Comparison of ENCODE assay signal across 1 cellular context in the genomic region with DNA sequence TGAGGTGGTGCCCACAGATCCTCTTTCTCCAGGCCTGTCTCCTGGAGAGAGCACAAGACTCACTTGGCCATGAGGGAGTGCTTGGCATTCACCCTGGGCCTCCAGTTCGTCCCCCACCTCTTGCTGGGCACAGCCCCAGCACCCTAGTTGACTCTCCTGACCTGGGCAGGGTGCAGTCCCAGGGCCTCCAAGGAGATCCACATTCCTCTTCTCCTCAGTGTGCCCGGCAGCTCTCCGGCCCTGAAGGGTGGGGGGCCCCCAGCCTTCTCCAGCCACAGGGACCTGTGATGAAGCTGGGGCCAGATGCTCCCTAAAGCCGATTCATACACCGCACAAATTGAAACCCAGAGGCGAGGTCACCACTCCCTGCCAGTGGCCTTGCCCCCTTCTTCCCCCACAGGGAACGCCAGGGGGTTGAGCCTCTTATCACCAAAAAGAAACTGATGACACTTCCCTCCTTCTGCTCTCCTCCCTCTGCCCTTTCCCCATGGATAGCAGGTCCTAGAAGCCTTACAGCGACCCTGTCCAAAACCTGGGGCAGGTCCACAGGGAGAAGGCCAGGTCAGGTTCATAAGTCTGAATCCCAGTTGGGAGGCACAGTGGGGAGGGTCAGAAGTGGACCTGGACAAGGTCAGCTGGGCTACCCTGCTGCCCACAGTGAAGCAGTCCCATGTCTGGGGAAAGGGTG.
TF ChIP-seq lines count a peak whose summit lies in the region.

No MANE protein-coding gene starts in this region.

TF ChIP-seq in HEK293, 187 proteins besides CTCF, POLR2A, EP300 and RAD21 (continued from another document):
- TF ChIP-seq, protein P1, sequence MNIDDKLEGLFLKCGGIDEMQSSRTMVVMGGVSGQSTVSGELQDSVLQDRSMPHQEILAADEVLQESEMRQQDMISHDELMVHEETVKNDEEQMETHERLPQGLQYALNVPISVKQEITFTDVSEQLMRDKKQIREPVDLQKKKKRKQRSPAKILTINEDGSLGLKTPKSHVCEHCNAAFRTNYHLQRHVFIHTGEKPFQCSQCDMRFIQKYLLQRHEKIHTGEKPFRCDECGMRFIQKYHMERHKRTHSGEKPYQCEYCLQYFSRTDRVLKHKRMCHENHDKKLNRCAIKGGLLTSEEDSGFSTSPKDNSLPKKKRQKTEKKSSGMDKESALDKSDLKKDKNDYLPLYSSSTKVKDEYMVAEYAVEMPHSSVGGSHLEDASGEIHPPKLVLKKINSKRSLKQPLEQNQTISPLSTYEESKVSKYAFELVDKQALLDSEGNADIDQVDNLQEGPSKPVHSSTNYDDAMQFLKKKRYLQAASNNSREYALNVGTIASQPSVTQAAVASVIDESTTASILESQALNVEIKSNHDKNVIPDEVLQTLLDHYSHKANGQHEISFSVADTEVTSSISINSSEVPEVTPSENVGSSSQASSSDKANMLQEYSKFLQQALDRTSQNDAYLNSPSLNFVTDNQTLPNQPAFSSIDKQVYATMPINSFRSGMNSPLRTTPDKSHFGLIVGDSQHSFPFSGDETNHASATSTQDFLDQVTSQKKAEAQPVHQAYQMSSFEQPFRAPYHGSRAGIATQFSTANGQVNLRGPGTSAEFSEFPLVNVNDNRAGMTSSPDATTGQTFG (tag by site-specific recombination; IDR thresholded peaks at IDR 0.05; ENCODE audit: borderline replicate concordance) = no peak
- TF ChIP-seq ZNF785 (tag by site-specific recombination; IDR thresholded peaks at IDR 0.05) = no peak
- TF ChIP-seq ZNF571 (tag by site-specific recombination; IDR thresholded peaks at IDR 0.05) = no peak
- TF ChIP-seq, protein P2, sequence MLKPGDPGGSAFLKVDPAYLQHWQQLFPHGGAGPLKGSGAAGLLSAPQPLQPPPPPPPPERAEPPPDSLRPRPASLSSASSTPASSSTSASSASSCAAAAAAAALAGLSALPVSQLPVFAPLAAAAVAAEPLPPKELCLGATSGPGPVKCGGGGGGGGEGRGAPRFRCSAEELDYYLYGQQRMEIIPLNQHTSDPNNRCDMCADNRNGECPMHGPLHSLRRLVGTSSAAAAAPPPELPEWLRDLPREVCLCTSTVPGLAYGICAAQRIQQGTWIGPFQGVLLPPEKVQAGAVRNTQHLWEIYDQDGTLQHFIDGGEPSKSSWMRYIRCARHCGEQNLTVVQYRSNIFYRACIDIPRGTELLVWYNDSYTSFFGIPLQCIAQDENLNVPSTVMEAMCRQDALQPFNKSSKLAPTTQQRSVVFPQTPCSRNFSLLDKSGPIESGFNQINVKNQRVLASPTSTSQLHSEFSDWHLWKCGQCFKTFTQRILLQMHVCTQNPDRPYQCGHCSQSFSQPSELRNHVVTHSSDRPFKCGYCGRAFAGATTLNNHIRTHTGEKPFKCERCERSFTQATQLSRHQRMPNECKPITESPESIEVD (tag by site-specific recombination; IDR thresholded peaks at IDR 0.05) = no peak
- no peak for TF ChIP-seq ZNF837 (tag by site-specific recombination; IDR thresholded peaks at IDR 0.05)
- TF ChIP-seq ZNF514 (tag by site-specific recombination; IDR thresholded peaks at IDR 0.05) = no peak
- no peak for TF ChIP-seq YY1 (tag by site-specific recombination; IDR thresholded peaks at IDR 0.05)
- no peak for TF ChIP-seq KLF10 (tag by site-specific recombination; IDR thresholded peaks at IDR 0.05)
- no peak for TF ChIP-seq KLF8 (tag by site-specific recombination; IDR thresholded peaks at IDR 0.05)
- TF ChIP-seq ZNF221 (tag by site-specific recombination; IDR thresholded peaks at IDR 0.05; ENCODE audit: borderline replicate concordance) = no peak
- no peak for TF ChIP-seq ZNF266 (tag by site-specific recombination; IDR thresholded peaks at IDR 0.05; ENCODE audit: low read depth)
- TF ChIP-seq, protein P3, sequence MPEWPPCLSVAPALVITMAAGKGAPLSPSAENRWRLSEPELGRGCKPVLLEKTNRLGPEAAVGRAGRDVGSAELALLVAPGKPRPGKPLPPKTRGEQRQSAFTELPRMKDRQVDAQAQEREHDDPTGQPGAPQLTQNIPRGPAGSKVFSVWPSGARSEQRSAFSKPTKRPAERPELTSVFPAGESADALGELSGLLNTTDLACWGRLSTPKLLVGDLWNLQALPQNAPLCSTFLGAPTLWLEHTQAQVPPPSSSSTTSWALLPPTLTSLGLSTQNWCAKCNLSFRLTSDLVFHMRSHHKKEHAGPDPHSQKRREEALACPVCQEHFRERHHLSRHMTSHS (tag by site-specific recombination; IDR thresholded peaks at IDR 0.05) = no peak
- 0 out of 2 replicates have a peak, but pooled peaks have one; percentile 11 for TF ChIP-seq SCRT2 (tag by site-specific recombination; IDR thresholded peaks at IDR 0.05)
- no peak for TF ChIP-seq HOXA7 (CRISPR knock-in tag; IDR thresholded peaks at IDR 0.05; ENCODE audit: borderline replicate concordance)
- no peak for TF ChIP-seq ZNF626 (tag by site-specific recombination; IDR thresholded peaks at IDR 0.05)
- no peak for TF ChIP-seq ZNF248 (tag by site-specific recombination; IDR thresholded peaks at IDR 0.05)
- TF ChIP-seq MYNN (tag by site-specific recombination; IDR thresholded peaks at IDR 0.05; ENCODE audit: borderline replicate concordance) = no peak
- no peak for TF ChIP-seq ZNF155 (tag by site-specific recombination; IDR thresholded peaks at IDR 0.05)
- no peak for TF ChIP-seq ZXDB (tag by site-specific recombination; IDR thresholded peaks at IDR 0.05)
- TF ChIP-seq ZSCAN23 (tag by site-specific recombination; IDR thresholded peaks at IDR 0.05) = no peak
- no peak for TF ChIP-seq ZNF311 (tag by site-specific recombination; IDR thresholded peaks at IDR 0.05; ENCODE audit: borderline replicate concordance)
- TF ChIP-seq HOXD13 (CRISPR knock-in tag; IDR thresholded peaks at IDR 0.05; ENCODE audit: borderline replicate concordance) = no peak
- TF ChIP-seq ZNF157 (tag by site-specific recombination; IDR thresholded peaks at IDR 0.05) = no peak
- TF ChIP-seq, protein P4, sequence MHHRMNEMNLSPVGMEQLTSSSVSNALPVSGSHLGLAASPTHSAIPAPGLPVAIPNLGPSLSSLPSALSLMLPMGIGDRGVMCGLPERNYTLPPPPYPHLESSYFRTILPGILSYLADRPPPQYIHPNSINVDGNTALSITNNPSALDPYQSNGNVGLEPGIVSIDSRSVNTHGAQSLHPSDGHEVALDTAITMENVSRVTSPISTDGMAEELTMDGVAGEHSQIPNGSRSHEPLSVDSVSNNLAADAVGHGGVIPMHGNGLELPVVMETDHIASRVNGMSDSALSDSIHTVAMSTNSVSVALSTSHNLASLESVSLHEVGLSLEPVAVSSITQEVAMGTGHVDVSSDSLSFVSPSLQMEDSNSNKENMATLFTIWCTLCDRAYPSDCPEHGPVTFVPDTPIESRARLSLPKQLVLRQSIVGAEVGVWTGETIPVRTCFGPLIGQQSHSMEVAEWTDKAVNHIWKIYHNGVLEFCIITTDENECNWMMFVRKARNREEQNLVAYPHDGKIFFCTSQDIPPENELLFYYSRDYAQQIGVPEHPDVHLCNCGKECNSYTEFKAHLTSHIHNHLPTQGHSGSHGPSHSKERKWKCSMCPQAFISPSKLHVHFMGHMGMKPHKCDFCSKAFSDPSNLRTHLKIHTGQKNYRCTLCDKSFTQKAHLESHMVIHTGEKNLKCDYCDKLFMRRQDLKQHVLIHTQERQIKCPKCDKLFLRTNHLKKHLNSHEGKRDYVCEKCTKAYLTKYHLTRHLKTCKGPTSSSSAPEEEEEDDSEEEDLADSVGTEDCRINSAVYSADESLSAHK (tag by site-specific recombination; IDR thresholded peaks at IDR 0.05) = no peak
- TF ChIP-seq ZNF658 (tag by site-specific recombination; IDR thresholded peaks at IDR 0.05) = no peak
- no peak for TF ChIP-seq ZNF146 (tag by site-specific recombination; IDR thresholded peaks at IDR 0.05)
